8 cellular contexts compared by ENCODE assay signal in genomic region chr16:89793092-89793491, GRCh38. TPM values are rescaled to one million over a fixed set of nuclear protein-coding genes. Genes with fewer than 3 reads are reported as not detected.
DNase-seq lines count a peak whose midpoint lies in the region; ATAC-seq and TF ChIP-seq lines count a peak whose summit lies in the region.
"Not testable (repeated sequence)": the region's sequence is repeated elsewhere in the genome, so short reads cannot be mapped to it uniquely, and the experiment has no call there.

No MANE protein-coding gene starts in this region.

- H3K18ac ChIP-seq in mesenchymal stem cell (ENCODE audit: low read depth in 1 of 2, low read length in 2 of 2), result not testable (repeated sequence)

- in situ Hi-C loops in astrocyte of the spinal cord (cut with HindIII; ENCODE audit: low sequenced_read_pairs), result not testable (repeated sequence)

- POLR2A ChIA-PET in OCI-LY7 (lab: Charles Lee), result interaction anchor here (0.7 kb wide), 1 partner anchor 60 kb away, joined by 3 read pairs; no protein-coding TSS in a partner anchor
- POLR2A ChIA-PET in activated CD4-positive, alpha-beta memory T cell treated with anti-CD3 and anti-CD28 coated beads, Interleukin-2, amount 10 ng/mL, durations not matched to agents 7 days and 5 days (lab: Charles Lee), result interaction anchor here (0.8 to 1.9 kb wide), 4 partner anchors 23 to 87 kb away, joined by 3 to 8 read pairs (median 3); no protein-coding TSS in a partner anchor

- H2BK12ac ChIP-seq in mesenchymal stem cell (ENCODE audit: low read length in 2 of 2), result not testable (repeated sequence)

- not testable (repeated sequence) for H4K8ac ChIP-seq in mesenchymal stem cell (ENCODE audit: low read length)

- H3K9ac ChIP-seq in mesenchymal stem cell (ENCODE audit: low read length), result not testable (repeated sequence)

- not testable (repeated sequence) for H3K4me3 ChIP-seq in OCI-LY7 (ENCODE audit: low read depth, low read length, poor library complexity, severe bottlenecking); astrocyte of the spinal cord (ENCODE audit: low read depth, low read length); mesenchymal stem cell (ENCODE audit: insufficient read depth in 1 of 2, low read depth in 1 of 2, low read length in 2 of 2); thyroid gland (replicated peaks in 1 of 3)

- CTCF ChIA-PET in OCI-LY7 (lab: Charles Lee; ENCODE audit: unreplicated experiment), result not testable (repeated sequence)
- CTCF ChIA-PET in activated CD4-positive, alpha-beta memory T cell treated with anti-CD3 and anti-CD28 coated beads, Interleukin-2, amount 10 ng/mL, durations not matched to agents 7 days and 5 days (lab: Charles Lee), result interaction anchor here (0.7 to 6.0 kb wide), 9 partner anchors 22 to 93 kb away, joined by 3 to 57 read pairs (median 6); no protein-coding TSS in a partner anchor

- H3K9me3 ChIP-seq in OCI-LY7 (ENCODE audit: low read length); mesenchymal stem cell (ENCODE audit: control insufficient read depth, low read length); thyroid gland: not testable (repeated sequence)

- H4K91ac ChIP-seq in mesenchymal stem cell (ENCODE audit: low read length), result not testable (repeated sequence)

- H3K9me3 Mint-ChIP-seq in activated CD4-positive, alpha-beta memory T cell treated with anti-CD3 and anti-CD28 coated beads, Interleukin-2, amount 10 ng/mL, durations not matched to agents 7 days and 5 days, result not testable (repeated sequence)

- 49% methylated on average over 11 of the region's 12 CpGs for WGBS in mesenchymal stem cell
- 11 to 17% methylated on average over 11 to 12 of the region's 12 CpGs for WGBS in thyroid gland, 2 donors

- BruUV-seq in OCI-LY7 (replicated peaks; lab: Mats Ljungman, UMichigan), result not testable (repeated sequence)

- not testable (repeated sequence) for H4K20me1 ChIP-seq in OCI-LY7 (ENCODE audit: insufficient read depth, low read length)

- H2BK15ac ChIP-seq in mesenchymal stem cell (ENCODE audit: low read depth, poor library complexity, severe bottlenecking), result not testable (repeated sequence)

- H3K36me3 Mint-ChIP-seq in activated CD4-positive, alpha-beta memory T cell treated with anti-CD3 and anti-CD28 coated beads, Interleukin-2, amount 10 ng/mL, durations not matched to agents 7 days and 5 days (ENCODE audit: low read depth), result peaks cover 55% of the 10 kb centered on the region

- not testable (repeated sequence) for H2BK120ac ChIP-seq in mesenchymal stem cell (ENCODE audit: low read depth, low read length)

- DNase-seq in EH (ENCODE audit: low read depth) (peak; percentile 36), astrocyte of the spinal cord (ENCODE audit: low read depth, low spot score) (peak; percentile 29), mesenchymal stem cell (peak; percentile 48), thyroid gland (peak; percentile 64 to 70)
- DNase-seq in OCI-LY7 (ENCODE audit: low spot score); foreskin keratinocyte: not testable (repeated sequence)
- peak; percentile 63 for DNase-seq in activated CD4-positive, alpha-beta memory T cell treated with anti-CD3 and anti-CD28 coated beads, Interleukin-2, amount 10 ng/mL, durations not matched to agents 7 days and 5 days
- DNase-seq in stimulated activated CD4-positive, alpha-beta T cell treated with anti-CD3 and anti-CD28 coated beads, Interleukin-12 subunit alpha, Interleukin-12 subunit beta, amount 100 ng/mL, for 24 hours (ENCODE audit: low read depth in 2 of 2), result peak; percentile 6 to 33

- not testable (repeated sequence) for H3K79me2 ChIP-seq in OCI-LY7 (ENCODE audit: insufficient read depth, low read depth, low read length)

- not testable (repeated sequence) for H2AFZ ChIP-seq in OCI-LY7 (ENCODE audit: low read length); mesenchymal stem cell (ENCODE audit: low read depth, low read length)

- H3K27me3 Mint-ChIP-seq in activated CD4-positive, alpha-beta memory T cell treated with anti-CD3 and anti-CD28 coated beads, Interleukin-2, amount 10 ng/mL, durations not matched to agents 7 days and 5 days, result not testable (repeated sequence)

- H3K14ac ChIP-seq in mesenchymal stem cell (ENCODE audit: low read length in 2 of 2), result not testable (repeated sequence)

- H3K4ac ChIP-seq in mesenchymal stem cell (ENCODE audit: low read depth in 1 of 2, low read length in 2 of 2), result not testable (repeated sequence)

- TF ChIP-seq POLR2A in thyroid gland (IDR thresholded peaks at IDR 0.05), result not testable (repeated sequence)

- not testable (repeated sequence) for H3K27ac ChIP-seq in OCI-LY7 (ENCODE audit: low read depth, low read length, poor library complexity, severe bottlenecking); foreskin keratinocyte; mesenchymal stem cell (ENCODE audit: low read length, poor library complexity, severe bottlenecking); thyroid gland

- not testable (repeated sequence) for H3K4me3 Mint-ChIP-seq in activated CD4-positive, alpha-beta memory T cell treated with anti-CD3 and anti-CD28 coated beads, Interleukin-2, amount 10 ng/mL, durations not matched to agents 7 days and 5 days

- not testable (repeated sequence) for H3K79me1 ChIP-seq in mesenchymal stem cell (replicated peaks; ENCODE audit: low read length, poor library complexity, severe bottlenecking)

- peaks cover 97% of the 10 kb centered on the region for H3K36me3 ChIP-seq in OCI-LY7 (ENCODE audit: insufficient read depth, low read length)
- peaks cover 14 to 26% of the 10 kb centered on the region in 2 experiments for H3K36me3 ChIP-seq in mesenchymal stem cell (ENCODE audit: control insufficient read depth in 1 of 2, insufficient read depth in 2 of 2, low read depth in 1 of 2, low read length in 2 of 2)
- not testable (repeated sequence) for H3K36me3 ChIP-seq in thyroid gland

- not testable (repeated sequence) for H2AK5ac ChIP-seq in mesenchymal stem cell (ENCODE audit: low read length, severe bottlenecking)

- not testable (repeated sequence) for ATAC-seq in foreskin keratinocyte

- not testable (repeated sequence) for H3K23ac ChIP-seq in mesenchymal stem cell (ENCODE audit: low read length in 2 of 2)

- intact Hi-C loops in OCI-LY7 (cut with micrococcal nuclease; ENCODE audit: unreplicated experiment), result not testable (repeated sequence)
- intact Hi-C loops in thyroid gland (cut with DNase I), result loop anchor here (5.0 kb wide), 1 partner anchor 86 kb away; no protein-coding TSS in a partner anchor

- peak; percentile 58 for TF ChIP-seq CTCF in OCI-LY7 (conservative IDR thresholded peaks at IDR 0.05; ENCODE audit: low read length)
- TF ChIP-seq CTCF in astrocyte of the spinal cord (IDR thresholded peaks at IDR 0.05; ENCODE audit: low read depth, low read length), result peak; percentile 62
- TF ChIP-seq CTCF in foreskin keratinocyte (conservative IDR thresholded peaks at IDR 0.05), result peak; percentile 63
- TF ChIP-seq CTCF in thyroid gland (IDR thresholded peaks at IDR 0.05), result peak; percentile 43 to 78 (median 60)

- H3K27ac Mint-ChIP-seq in activated CD4-positive, alpha-beta memory T cell treated with anti-CD3 and anti-CD28 coated beads, Interleukin-2, amount 10 ng/mL, durations not matched to agents 7 days and 5 days, result peak overlapping the region; percentile 48

- H3K4me1 ChIP-seq in OCI-LY7 (ENCODE audit: insufficient read depth, low read length, poor library complexity, severe bottlenecking); foreskin keratinocyte; mesenchymal stem cell (ENCODE audit: control insufficient read depth, insufficient read depth, low read depth, low read length); thyroid gland: not testable (repeated sequence)

- H3K4me2 ChIP-seq in OCI-LY7 (ENCODE audit: low read length); mesenchymal stem cell (ENCODE audit: low read length, poor library complexity, severe bottlenecking): not testable (repeated sequence)

- not testable (repeated sequence) for H3K9me2 ChIP-seq in OCI-LY7 (ENCODE audit: insufficient read depth, low read length)

- not testable (repeated sequence) for H3K27me3 ChIP-seq in foreskin keratinocyte; mesenchymal stem cell (ENCODE audit: control insufficient read depth in 1 of 2, insufficient read depth in 1 of 2, low read length in 2 of 2); thyroid gland

- not testable (repeated sequence) for H2BK5ac ChIP-seq in mesenchymal stem cell (ENCODE audit: low read depth, low read length, poor library complexity, severe bottlenecking)

- not testable (repeated sequence) for H3K4me1 Mint-ChIP-seq in activated CD4-positive, alpha-beta memory T cell treated with anti-CD3 and anti-CD28 coated beads, Interleukin-2, amount 10 ng/mL, durations not matched to agents 7 days and 5 days

RNA-seq across cellular contexts. Expression of gene FANCA, which starts 23.4 kb away (rescaled TPM):
- 390 and 478 TPM in 2 replicates for total RNA-seq in OCI-LY7 (2014; rRNA removed; shearing (Covaris generic))
- total RNA-seq in OCI-LY7 (2022) (643 and 721 TPM in 2 replicates), foreskin keratinocyte (32.0 and 33.0 TPM in 2 replicates), thyroid gland (10 to 100 TPM in 1 of 4 donors, 1 to 10 TPM in 3; 2.3 to 10.3 (median 3.6) TPM)
- 10 to 100 TPM; 82.9 to 94.6 TPM for total RNA-seq in activated CD4-positive, alpha-beta memory T cell treated with anti-CD3 and anti-CD28 coated beads, Interleukin-2, amount 10 ng/mL, durations not matched to agents 7 days and 5 days
- polyA plus RNA-seq in foreskin keratinocyte, result 26.4 and 30.4 TPM in 2 replicates
- polyA plus RNA-seq in mesenchymal stem cell (2013, experiment 1 of 2), result 3.3 TPM
- polyA plus RNA-seq in mesenchymal stem cell (2013, experiment 2 of 2), result 2.3 TPM

RNA-seq across cellular contexts. Expression of gene SPIRE2, which starts 35.2 kb away (rescaled TPM):
- total RNA-seq in OCI-LY7 (2014; rRNA removed; shearing (Covaris generic)), result 7.1 and 9.4 TPM in 2 replicates
- total RNA-seq in OCI-LY7 (2022) (43.8 and 48.5 TPM in 2 replicates), foreskin keratinocyte (2.2 and 2.6 TPM in 2 replicates), thyroid gland (10 to 100 TPM in 2 of 4 donors, 1 to 10 TPM in 2; 7.0 to 10.9 (median 9.5) TPM)
- total RNA-seq in activated CD4-positive, alpha-beta memory T cell treated with anti-CD3 and anti-CD28 coated beads, Interleukin-2, amount 10 ng/mL, durations not matched to agents 7 days and 5 days, result 1 to 10 TPM; 1.6 to 1.8 TPM
- 1.5 and 1.7 TPM in 2 replicates for polyA plus RNA-seq in foreskin keratinocyte
- 1.4 TPM for polyA plus RNA-seq in mesenchymal stem cell (2013, experiment 1 of 2)
- 1.3 TPM for polyA plus RNA-seq in mesenchymal stem cell (2013, experiment 2 of 2)

Comparison
In these comparisons a context has a peak if more than half of its experiments do, and no peak if none do; other contexts are left out.
1. RNA of gene FANCA, which starts 23.4 kb away (total RNA-seq): 390 to 721 TPM in OCI-LY7; 82.9 to 94.6 TPM in activated CD4-positive, alpha-beta memory T cell treated with anti-CD3 and anti-CD28 coated beads, Interleukin-2, amount 10 ng/mL, durations not matched to agents 7 days and 5 days, 32.0 to 33.0 TPM in foreskin keratinocyte and 2.3 to 10.3 TPM in thyroid gland; every median in the first group is over 4 times any median in the second.
2. Peak in every context shown above with its lines, with median percentiles within 50 percentile points of each other: CTCF ChIP-seq.